18 cellular contexts compared by ENCODE assay signal in genomic region chr6:3308106-3308505, GRCh38.
"Had no signal": no experiment of that assay in that cellular context is flagged by ENCODE, and none has a peak within 500 bp of the region (broad histone marks: within the 10 kb centered on the region; RNA-seq: fewer than 3 reads in every experiment).

No MANE protein-coding gene starts in this region.

- ATAC-seq: effector memory CD8-positive, alpha-beta T cell; left ventricle myocardium superior; lower lobe of right lung; natural killer cell; sciatic nerve; stimulated activated memory B cell treated with anti-CD40 and anti-IgM and Interleukin-4, amounts not matched to agents 10 μg/mL and 1 μg/mL and 100 μg/mL, for 72 hours had no signal

- H3K27me3 ChIP-seq: right atrium auricular region, tibial nerve, upper lobe of left lung had no signal

- DNase-seq: cortex of kidney; effector memory CD8-positive, alpha-beta T cell; hypothalamus; left ventricle myocardium superior; lower lobe of right lung; natural killer cell; stimulated activated CD4-positive, alpha-beta T cell treated with anti-CD3 and anti-CD28 coated beads, Interleukin-4, amount 100 ng/mL, for 4 hours; upper lobe of left lung had no signal

- H3K36me3 ChIP-seq: lower lobe of right lung, neutrophil, prostate gland, right atrium auricular region, thoracic aorta, upper lobe of left lung had no signal

- H3K27ac Mint-ChIP-seq: effector memory CD8-positive, alpha-beta T cell; natural killer cell; stimulated activated memory B cell treated with anti-CD40 and anti-IgM and Interleukin-4, amounts not matched to agents 10 μg/mL and 1 μg/mL and 100 μg/mL, for 72 hours; stimulated activated naive CD8-positive, alpha-beta T cell treated with anti-CD3 and anti-CD28 coated beads, Interleukin-15, Interleukin-2, amounts not matched to agents 100 ng/mL and 50 ng/mL, for 24 hours had no signal

- H3K4me3 ChIP-seq: lower lobe of right lung, prostate gland, right atrium auricular region, thoracic aorta, tibial nerve, upper lobe of left lung had no signal

- H3K36me3 Mint-ChIP-seq: natural killer cell; stimulated activated memory B cell treated with anti-CD40 and anti-IgM and Interleukin-4, amounts not matched to agents 10 μg/mL and 1 μg/mL and 100 μg/mL, for 72 hours had no signal

- H3K4me3 Mint-ChIP-seq: effector memory CD8-positive, alpha-beta T cell; natural killer cell; neural crest cell; stimulated activated memory B cell treated with anti-CD40 and anti-IgM and Interleukin-4, amounts not matched to agents 10 μg/mL and 1 μg/mL and 100 μg/mL, for 72 hours; stimulated activated naive CD8-positive, alpha-beta T cell treated with anti-CD3 and anti-CD28 coated beads, Interleukin-15, Interleukin-2, amounts not matched to agents 100 ng/mL and 50 ng/mL, for 24 hours had no signal

- H3K27ac ChIP-seq: lower lobe of right lung, neutrophil, parathyroid adenoma, prostate gland, right atrium auricular region, thoracic aorta, tibial nerve, upper lobe of left lung had no signal

- H3K4me1 ChIP-seq: lower lobe of right lung, parathyroid adenoma, prostate gland, right atrium auricular region, tibial nerve had no signal

- H2AFZ ChIP-seq: parathyroid adenoma had no signal

- H3K4me1 Mint-ChIP-seq: natural killer cell; stimulated activated memory B cell treated with anti-CD40 and anti-IgM and Interleukin-4, amounts not matched to agents 10 μg/mL and 1 μg/mL and 100 μg/mL, for 72 hours had no signal

- H3K9me3 ChIP-seq: lower lobe of right lung, neutrophil, prostate gland, right atrium auricular region, thoracic aorta, tibial nerve had no signal

- H3K9me3 Mint-ChIP-seq: natural killer cell; stimulated activated naive CD8-positive, alpha-beta T cell treated with anti-CD3 and anti-CD28 coated beads, Interleukin-15, Interleukin-2, amounts not matched to agents 100 ng/mL and 50 ng/mL, for 24 hours had no signal
